Comparison of ENCODE assay signal across 29 cellular contexts in genomic region chr6:54286141-54286540, GRCh38. TPM values are rescaled to one million over a fixed set of nuclear protein-coding genes. Genes with fewer than 3 reads are reported as not detected.
DNase-seq lines count a peak whose midpoint lies in the region; ATAC-seq and TF ChIP-seq lines count a peak whose summit lies in the region.
"Had no signal": no experiment of that assay in that cellular context is flagged by ENCODE, and none has a peak within 500 bp of the region (broad histone marks: within the 10 kb centered on the region; RNA-seq: fewer than 3 reads in every experiment).

No MANE protein-coding gene starts in this region.

- no peak overlapping the region for H2AFZ ChIP-seq in GM23248

- H3K4me3 ChIP-seq in GM23248 (no peak overlapping the region), fibroblast of mammary gland (ENCODE audit: control insufficient read depth, low read depth, low read length) (no peak overlapping the region), retinal pigment epithelial cell (ENCODE audit: low read length) (no peak overlapping the region)
- H3K4me3 ChIP-seq: esophagus squamous epithelium, K562, SJCRH30, spleen, suprapubic skin had no signal

- peaks cover 62% of the 10 kb centered on the region for H3F3A ChIP-seq in GM23248 (ENCODE audit: insufficient read depth)

- H3K4me2 ChIP-seq in GM23248 (ENCODE audit: unreplicated experiment): peak overlapping the region; percentile 1

- H3K27me3 ChIP-seq in GM23248 (replicated peaks; ENCODE audit: insufficient read depth): no peaks in the 10 kb centered on the region
- H3K27me3 ChIP-seq: esophagus squamous epithelium, SJCRH30, spleen, suprapubic skin had no signal

- intact Hi-C loops in cardiac septum (cut with DNase I): no loop called here

- no peaks in the 10 kb centered on the region for H4K20me1 ChIP-seq in GM23248 (ENCODE audit: insufficient read depth)

- peak; percentile 66 for DNase-seq in GM23248
- DNase-seq in fibroblast of mammary gland (ENCODE audit: low read depth): peak; percentile 73
- DNase-seq in retinal pigment epithelial cell (ENCODE audit: low read depth): peak; percentile 49
- DNase-seq in cardiac septum (ENCODE audit: low spot score): no peak
- DNase-seq in GM19240 (ENCODE audit: insufficient read length, low spot score): no peak
- DNase-seq: activated CD8-positive, alpha-beta memory T cell treated with anti-CD3 and anti-CD28 coated beads for 24 hours; activated T-cell treated with anti-CD3 and anti-CD28 coated beads, Interleukin-2, amount 50 U/mL, for 24 hours; CD4-positive, CD25-positive, alpha-beta regulatory T cell; effector memory CD4-positive, alpha-beta T cell; esophagus squamous epithelium; head of caudate nucleus; left cardiac atrium; NCI-H1436 treated with DMSO at 0.1 percent for 48 hours; NCI-H524; NK-92 treated with Interleukin-12 subunit alpha and Interleukin-12 subunit beta, amount 100 ng/mL, for 24 hours; nucleus accumbens; retina; SJCRH30; spleen; stimulated activated CD4-positive, alpha-beta T cell treated with anti-CD3 and anti-CD28 coated beads, Interleukin-4, amount 100 ng/mL, for 1 hour had no signal

- TF ChIP-seq CTCF in fibroblast of mammary gland (conservative IDR thresholded peaks at IDR 0.05; ENCODE audit: control insufficient read depth, insufficient read depth, low read depth, low read length): no peak
- TF ChIP-seq CTCF in retinal pigment epithelial cell (conservative IDR thresholded peaks at IDR 0.05; ENCODE audit: low read depth, low read length): no peak

- in situ Hi-C loops in GM23248 (cut with MboI): no loop called here

- ATAC-seq in SK-N-SH treated with all-trans-retinoic acid at 6 μM for 48 hours (peak; percentile 49), GM19351 (IDR thresholded peaks at IDR 0.05; ENCODE audit: unreplicated experiment) (no peak)
- ATAC-seq: K562; left cardiac atrium; Panc1; stimulated activated memory B cell treated with anti-CD40 and anti-IgM and Interleukin-4, amounts not matched to agents 10 μg/mL and 1 μg/mL and 100 μg/mL, for 72 hours had no signal

- peaks cover 61% of the 10 kb centered on the region for H3K4me1 ChIP-seq in GM23248 (ENCODE audit: insufficient read depth)
- H3K4me1 ChIP-seq: spleen had no signal

- no peaks in the 10 kb centered on the region for H3K9me3 ChIP-seq in GM23248 (ENCODE audit: low read depth)
- H3K9me3 ChIP-seq: esophagus squamous epithelium, SJCRH30, spleen, suprapubic skin had no signal

- no peaks in the 10 kb centered on the region for H3K79me2 ChIP-seq in GM23248 (ENCODE audit: insufficient read depth)

- no peak overlapping the region for H3K27ac ChIP-seq in GM23248
- H3K27ac ChIP-seq: esophagus squamous epithelium, SJCRH30, spleen, suprapubic skin had no signal

- H3K36me3 ChIP-seq in GM23248 (ENCODE audit: low read depth): no peaks in the 10 kb centered on the region
- H3K36me3 ChIP-seq: esophagus squamous epithelium, SJCRH30, spleen, suprapubic skin had no signal

- no peak overlapping the region for H3K9ac ChIP-seq in GM23248

- H3K9me2 ChIP-seq in GM23248 (ENCODE audit: insufficient read depth): no peaks in the 10 kb centered on the region

TF ChIP-seq in SK-N-SH treated with all-trans-retinoic acid at 6 μM for 48 hours, 23 proteins besides CTCF, POLR2A, EP300 and RAD21:
- TF ChIP-seq SNAI2 (CRISPR knock-in tag; IDR thresholded peaks at IDR 0.05) (no peak), BACH2 (CRISPR knock-in tag; IDR thresholded peaks at IDR 0.05; ENCODE audit: borderline replicate concordance) (no peak), CSRNP3 (CRISPR knock-in tag; IDR thresholded peaks at IDR 0.05) (no peak), ZC3H10 (CRISPR knock-in tag; IDR thresholded peaks at IDR 0.05) (no peak), ZNF565 (CRISPR knock-in tag; conservative IDR thresholded peaks at IDR 0.05; ENCODE audit: low read depth) (no peak), TCF4 (CRISPR knock-in tag; IDR thresholded peaks at IDR 0.05; ENCODE audit: borderline replicate concordance) (no peak), ARNTL (CRISPR knock-in tag; IDR thresholded peaks at IDR 0.05; ENCODE audit: borderline replicate concordance, low read depth) (no peak), RARB (CRISPR knock-in tag; IDR thresholded peaks at IDR 0.05) (no peak), POU6F1 (CRISPR knock-in tag; IDR thresholded peaks at IDR 0.05; ENCODE audit: borderline replicate concordance, low read depth) (no peak), GLIS3 (CRISPR knock-in tag; IDR thresholded peaks at IDR 0.05) (no peak), OSR1 (CRISPR knock-in tag; IDR thresholded peaks at IDR 0.05) (no peak), PATZ1 (CRISPR knock-in tag; IDR thresholded peaks at IDR 0.05; ENCODE audit: borderline replicate concordance) (no peak), ZNF8 (CRISPR knock-in tag; IDR thresholded peaks at IDR 0.05) (no peak)

RNA-seq across cellular contexts. Expression of gene TINAG, which starts 22.1 kb away (rescaled TPM):
- not detected in 2 replicates for total RNA-seq in GM23248 (2014; rRNA removed; shearing (Covaris generic))
- not detected in 2 replicates for polyA plus RNA-seq in GM23248 (2016; fragmentation: Nextera tagmentation; extraction: Ambion mirVana)
- 0.70 TPM for total RNA-seq in cardiac septum
- total RNA-seq: CD4-positive, CD25-positive, alpha-beta regulatory T cell; Daoy; esophagus squamous epithelium; K562; SJCRH30; spleen; suprapubic skin; T-helper 1 cell treated with Interleukin-12 subunit alpha and Interleukin-12 subunit beta and Interleukin-4 antibody, amounts not matched to agents 30 ng/mL and 1 ng/mL, for 36 hours had no signal
- polyA plus RNA-seq: AG04450; CD4-positive, CD25-positive, alpha-beta regulatory T cell; K562; spleen had no signal

Comparison
In these comparisons a context has a peak if more than half of its experiments do, and no peak if none do; other contexts are left out.
1. DNase-seq: peak in GM23248 (single experiment), fibroblast of mammary gland (single experiment) and retinal pigment epithelial cell (single experiment); none in cardiac septum (single experiment) and GM19240 (single experiment).